Comparison of ENCODE assay signal across 16 cellular contexts in the genomic region with DNA sequence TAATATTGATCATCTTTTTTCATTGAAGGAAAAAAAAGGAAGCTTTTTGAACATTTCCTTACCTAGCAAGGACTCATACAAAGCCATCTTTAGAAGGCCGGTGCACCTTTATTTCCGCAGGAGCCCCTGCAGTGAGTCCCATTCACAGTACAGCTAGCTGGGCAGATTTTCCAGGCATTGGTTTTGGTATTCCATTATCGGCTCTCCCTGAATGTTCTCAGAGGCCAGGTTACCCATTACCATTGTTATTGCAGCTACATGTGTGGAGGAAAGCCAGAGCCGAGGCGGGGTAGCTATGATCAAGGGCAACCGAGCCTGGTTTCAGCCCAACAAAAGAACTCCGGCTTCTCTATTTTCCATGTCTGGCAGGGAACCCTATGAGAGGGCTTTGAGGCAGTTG.
DNase-seq lines count a peak whose midpoint lies in the region; ATAC-seq and TF ChIP-seq lines count a peak whose summit lies in the region.
"Had no signal": no experiment of that assay in that cellular context is flagged by ENCODE, and none has a peak within 500 bp of the region (broad histone marks: within the 10 kb centered on the region; RNA-seq: fewer than 3 reads in every experiment).

No MANE protein-coding gene starts in this region.

- no peak for TF ChIP-seq CTCF in glutamatergic neuron (IDR thresholded peaks at IDR 0.05; ENCODE audit: partially characterized antibody, unreplicated experiment)

- H3K36me3 Mint-ChIP-seq in activated CD4-positive, alpha-beta memory T cell treated with anti-CD3 and anti-CD28 coated beads, Interleukin-2, amount 10 ng/mL, durations not matched to agents 7 days and 5 days (ENCODE audit: low read depth) = no peaks in the 10 kb centered on the region
- no peaks in the 10 kb centered on the region for H3K36me3 Mint-ChIP-seq in activated CD4-positive, alpha-beta memory T cell treated with anti-CD3 and anti-CD28 coated beads for 36 hours
- no peaks in the 10 kb centered on the region for H3K36me3 Mint-ChIP-seq in glutamatergic neuron (ENCODE audit: unreplicated experiment)

- H3K27me3 Mint-ChIP-seq in activated CD4-positive, alpha-beta memory T cell treated with anti-CD3 and anti-CD28 coated beads, Interleukin-2, amount 10 ng/mL, durations not matched to agents 7 days and 5 days = peaks cover 5% of the 10 kb centered on the region
- no peaks in the 10 kb centered on the region for H3K27me3 Mint-ChIP-seq in activated CD4-positive, alpha-beta memory T cell treated with anti-CD3 and anti-CD28 coated beads for 36 hours
- peaks cover 9% of the 10 kb centered on the region for H3K27me3 Mint-ChIP-seq in glutamatergic neuron (ENCODE audit: unreplicated experiment)
- H3K27me3 Mint-ChIP-seq: CD4-positive, alpha-beta T cell had no signal

- CTCF ChIA-PET in activated CD4-positive, alpha-beta memory T cell treated with anti-CD3 and anti-CD28 coated beads, Interleukin-2, amount 10 ng/mL, durations not matched to agents 7 days and 5 days (lab: Charles Lee) = interaction anchor here (1.1 to 6.6 kb wide), 4 partner anchors 11 to 238 kb away, joined by 3 to 66 read pairs (median 22); no protein-coding TSS in a partner anchor
- CTCF ChIA-PET in activated CD4-positive, alpha-beta memory T cell treated with anti-CD3 and anti-CD28 coated beads for 36 hours (lab: Charles Lee) = interaction anchor here (1.1 to 5.1 kb wide), 4 partner anchors 11 to 239 kb away, joined by 3 to 46 read pairs (median 16); no protein-coding TSS in a partner anchor

- intact Hi-C loops in activated CD4-positive, alpha-beta memory T cell treated with anti-CD3 and anti-CD28 coated beads for 36 hours (cut with micrococcal nuclease) = loop anchor here (5.0 kb wide), 1 partner anchor 68 kb away; no protein-coding TSS in a partner anchor
- intact Hi-C loops in sciatic nerve (cut with DNase I) = loop anchor here (5.0 kb wide), 1 partner anchor 233 kb away; the partner anchor contains the start of gene CHSY1

- H3K4me3 Mint-ChIP-seq in activated CD4-positive, alpha-beta memory T cell treated with anti-CD3 and anti-CD28 coated beads, Interleukin-2, amount 10 ng/mL, durations not matched to agents 7 days and 5 days = no peak overlapping the region
- no peak overlapping the region for H3K4me3 Mint-ChIP-seq in activated CD4-positive, alpha-beta memory T cell treated with anti-CD3 and anti-CD28 coated beads for 36 hours
- H3K4me3 Mint-ChIP-seq in glutamatergic neuron (ENCODE audit: unreplicated experiment) = no peak overlapping the region
- H3K4me3 Mint-ChIP-seq: CD4-positive, alpha-beta T cell had no signal

- no peak for ATAC-seq in sciatic nerve
- ATAC-seq: HCT116 had no signal

- no peaks in the 10 kb centered on the region for H3K9me3 Mint-ChIP-seq in activated CD4-positive, alpha-beta memory T cell treated with anti-CD3 and anti-CD28 coated beads, Interleukin-2, amount 10 ng/mL, durations not matched to agents 7 days and 5 days
- H3K9me3 Mint-ChIP-seq in activated CD4-positive, alpha-beta memory T cell treated with anti-CD3 and anti-CD28 coated beads for 36 hours = no peaks in the 10 kb centered on the region
- peaks cover 8% of the 10 kb centered on the region for H3K9me3 Mint-ChIP-seq in glutamatergic neuron (ENCODE audit: unreplicated experiment)
- H3K9me3 Mint-ChIP-seq: CD4-positive, alpha-beta T cell had no signal

- H3K27ac Mint-ChIP-seq in activated CD4-positive, alpha-beta memory T cell treated with anti-CD3 and anti-CD28 coated beads, Interleukin-2, amount 10 ng/mL, durations not matched to agents 7 days and 5 days = no peak overlapping the region
- no peak overlapping the region for H3K27ac Mint-ChIP-seq in activated CD4-positive, alpha-beta memory T cell treated with anti-CD3 and anti-CD28 coated beads for 36 hours
- no peak overlapping the region for H3K27ac Mint-ChIP-seq in glutamatergic neuron (ENCODE audit: unreplicated experiment)
- H3K27ac Mint-ChIP-seq: CD4-positive, alpha-beta T cell had no signal

- peak; percentile 5 for DNase-seq in activated CD4-positive, alpha-beta memory T cell treated with anti-CD3 and anti-CD28 coated beads, Interleukin-2, amount 10 ng/mL, durations not matched to agents 7 days and 5 days
- DNase-seq in activated CD4-positive, alpha-beta memory T cell treated with anti-CD3 and anti-CD28 coated beads for 36 hours = no peak
- DNase-seq in astrocyte of the hippocampus (ENCODE audit: low read depth, low spot score) (peak; percentile 41), glutamatergic neuron (peak; percentile 5), sciatic nerve (ENCODE audit: low spot score) (peak; percentile 22), HCEC 1CT (no peak), NCI-H2196 (lab: John Stamatoyannopoulos, UW; ENCODE audit: unreplicated experiment) (no peak), GM19240 (ENCODE audit: insufficient read length, low spot score) (no peak)
- DNase-seq: BE2C; CD4-positive, alpha-beta T cell; EL; NCI-H1417; NCI-H2029 treated with DMSO at 0.1 percent for 48 hours; NCI-H524; PC-9 had no signal

- no peaks in the 10 kb centered on the region for H3K4me1 Mint-ChIP-seq in activated CD4-positive, alpha-beta memory T cell treated with anti-CD3 and anti-CD28 coated beads, Interleukin-2, amount 10 ng/mL, durations not matched to agents 7 days and 5 days
- peaks cover 4% of the 10 kb centered on the region for H3K4me1 Mint-ChIP-seq in activated CD4-positive, alpha-beta memory T cell treated with anti-CD3 and anti-CD28 coated beads for 36 hours (ENCODE audit: low read depth)
- H3K4me1 Mint-ChIP-seq in glutamatergic neuron (ENCODE audit: low read depth, unreplicated experiment) = peaks cover 18% of the 10 kb centered on the region

- POLR2A ChIA-PET in activated CD4-positive, alpha-beta memory T cell treated with anti-CD3 and anti-CD28 coated beads, Interleukin-2, amount 10 ng/mL, durations not matched to agents 7 days and 5 days (lab: Charles Lee) = interaction anchor here (1.2 kb wide), 1 partner anchor 239 kb away, joined by 3 read pairs; no protein-coding TSS in a partner anchor
- POLR2A ChIA-PET in activated CD4-positive, alpha-beta memory T cell treated with anti-CD3 and anti-CD28 coated beads for 36 hours (lab: Charles Lee) = no interaction called here

Comparison
In these comparisons a context has a peak if more than half of its experiments do, and no peak if none do; other contexts are left out.
1. DNase-seq: peak in activated CD4-positive, alpha-beta memory T cell treated with anti-CD3 and anti-CD28 coated beads, Interleukin-2, amount 10 ng/mL, durations not matched to agents 7 days and 5 days (single experiment), astrocyte of the hippocampus (single experiment), glutamatergic neuron (single experiment) and sciatic nerve (single experiment); none in activated CD4-positive, alpha-beta memory T cell treated with anti-CD3 and anti-CD28 coated beads for 36 hours (single experiment), HCEC 1CT (single experiment), NCI-H2196 (single experiment) and GM19240 (single experiment).